8 cellular contexts compared by ENCODE assay signal in genomic region chr5:52725065-52725746, GRCh38.
DNase-seq lines count a peak whose midpoint lies in the region; ATAC-seq and TF ChIP-seq lines count a peak whose summit lies in the region.

No MANE protein-coding gene starts in this region.

- no peaks in the 10 kb centered on the region for H3K9me3 ChIP-seq in OCI-LY3 (ENCODE audit: insufficient read depth, low read length)
- H3K9me3 ChIP-seq in trophoblast cell (ENCODE audit: insufficient read depth, low read depth, low read length): no peaks in the 10 kb centered on the region

- H4K8ac ChIP-seq in trophoblast cell (ENCODE audit: low read depth, low read length): no peak overlapping the region

- H2AFZ ChIP-seq in OCI-LY3 (ENCODE audit: low read depth, low read length) (peak overlapping the region; percentile 91), trophoblast cell (ENCODE audit: insufficient read depth, low read length, poor library complexity) (no peak overlapping the region)

- H3K36me3 Mint-ChIP-seq in activated naive CD8-positive, alpha-beta T cell treated with anti-CD3 and anti-CD28 coated beads, Interleukin-2, amount 50 U/mL, for 24 hours (ENCODE audit: low read depth): no peaks in the 10 kb centered on the region

- ATAC-seq in GM18505 (IDR thresholded peaks at IDR 0.05; ENCODE audit: unreplicated experiment) (peak; percentile 98), HG02870 (IDR thresholded peaks at IDR 0.05; ENCODE audit: unreplicated experiment) (peak; percentile 83), GM19035 (IDR thresholded peaks at IDR 0.05; ENCODE audit: unreplicated experiment) (no peak)
- ATAC-seq in activated naive CD8-positive, alpha-beta T cell treated with anti-CD3 and anti-CD28 coated beads, Interleukin-2, amount 50 U/mL, for 24 hours: peak; percentile 93

- H3K4me1 ChIP-seq in OCI-LY3 (ENCODE audit: low read length) (0 out of 2 replicates have a peak, but pooled peaks cover 3% of the 10 kb centered on the region), trophoblast cell (ENCODE audit: control insufficient read depth in 1 of 2, insufficient read depth in 2 of 2, low read length in 2 of 2) (peaks cover 5 to 8% of the 10 kb centered on the region in 2 experiments)

- H3K27ac ChIP-seq in OCI-LY3 (ENCODE audit: low read length) (no peak overlapping the region), trophoblast cell (ENCODE audit: low read depth, low read length) (peak overlapping the region; percentile 61)

- H2BK120ac ChIP-seq in trophoblast cell (ENCODE audit: insufficient read depth, low read length, poor library complexity): no peak overlapping the region

- no peak for TF ChIP-seq POLR2A in GM18505 (IDR thresholded peaks at IDR 0.05; ENCODE audit: borderline replicate concordance, extremely low read depth, insufficient read depth, insufficient read length)

- H3K27ac Mint-ChIP-seq in activated naive CD8-positive, alpha-beta T cell treated with anti-CD3 and anti-CD28 coated beads, Interleukin-2, amount 50 U/mL, for 24 hours: peak overlapping the region; percentile 25

- no CpG with 5 or more reads among the region's 6 CpGs for WGBS in trophoblast cell (ENCODE audit: extremely low coverage, insufficient coverage, insufficient read length)

- no peaks in the 10 kb centered on the region for H4K20me1 ChIP-seq in OCI-LY3 (ENCODE audit: insufficient read depth, low read length)

- no peak overlapping the region for H3K23ac ChIP-seq in trophoblast cell (ENCODE audit: low read length)

- no peak overlapping the region for H3K4me3 ChIP-seq in OCI-LY3 (ENCODE audit: low read length)
- no peak overlapping the region for H3K4me3 ChIP-seq in trophoblast cell (ENCODE audit: low read depth, low read length)

- H3K4me1 Mint-ChIP-seq in activated naive CD8-positive, alpha-beta T cell treated with anti-CD3 and anti-CD28 coated beads, Interleukin-2, amount 50 U/mL, for 24 hours: peaks cover 44% of the 10 kb centered on the region

- no peak overlapping the region for H4K12ac ChIP-seq in trophoblast cell (ENCODE audit: low read depth, low read length)

- H2AK5ac ChIP-seq in trophoblast cell (ENCODE audit: low read length): no peak overlapping the region

- no peak overlapping the region for H3K18ac ChIP-seq in trophoblast cell (ENCODE audit: low read length)

- TF ChIP-seq CTCF in OCI-LY3 (IDR thresholded peaks at IDR 0.05; ENCODE audit: low read depth, low read length): no peak

- peaks cover 8% of the 10 kb centered on the region for H3K9me3 Mint-ChIP-seq in activated naive CD8-positive, alpha-beta T cell treated with anti-CD3 and anti-CD28 coated beads, Interleukin-2, amount 50 U/mL, for 24 hours

- DNase-seq in activated naive CD8-positive, alpha-beta T cell treated with anti-CD3 and anti-CD28 coated beads, Interleukin-2, amount 50 U/mL, for 24 hours: peak; percentile 29
- peak; percentile 37 to 58 for DNase-seq in trophoblast cell
- DNase-seq in SHP77 (lab: John Stamatoyannopoulos, UW): no peak
- DNase-seq in NCI-H2171 (lab: John Stamatoyannopoulos, UW): no peak

- no peak overlapping the region for H3K14ac ChIP-seq in trophoblast cell (ENCODE audit: low read length)

- no peak overlapping the region for H3K4me3 Mint-ChIP-seq in activated naive CD8-positive, alpha-beta T cell treated with anti-CD3 and anti-CD28 coated beads, Interleukin-2, amount 50 U/mL, for 24 hours

- H3K27me3 Mint-ChIP-seq in activated naive CD8-positive, alpha-beta T cell treated with anti-CD3 and anti-CD28 coated beads, Interleukin-2, amount 50 U/mL, for 24 hours: no peaks in the 10 kb centered on the region

- peak overlapping the region; percentile 43 for H4K91ac ChIP-seq in trophoblast cell (ENCODE audit: low read depth, low read length)

- H3K79me2 ChIP-seq in OCI-LY3 (ENCODE audit: low read length) (no peaks in the 10 kb centered on the region), trophoblast cell (ENCODE audit: control insufficient read depth, insufficient read depth, low read length, poor library complexity) (no peaks in the 10 kb centered on the region)

- H3K4ac ChIP-seq in trophoblast cell (ENCODE audit: low read depth, low read length): no peak overlapping the region

- no peak overlapping the region for H2BK12ac ChIP-seq in trophoblast cell (ENCODE audit: low read length)

- no peaks in the 10 kb centered on the region for H3K36me3 ChIP-seq in OCI-LY3 (replicated peaks; ENCODE audit: low read depth, low read length)
- H3K36me3 ChIP-seq in trophoblast cell (ENCODE audit: control insufficient read depth in 1 of 2, insufficient read depth in 2 of 2, low read length in 2 of 2): no peaks in the 10 kb centered on the region

- H2BK5ac ChIP-seq in trophoblast cell (ENCODE audit: low read depth, low read length, poor library complexity): peak overlapping the region; percentile 63

- H3K79me1 ChIP-seq in trophoblast cell (ENCODE audit: low read length): peaks cover 6% of the 10 kb centered on the region

- H3K4me2 ChIP-seq in OCI-LY3 (ENCODE audit: low read length): 0 out of 2 replicates have a peak overlapping the region, but pooled peaks have one; percentile 11
- no peak overlapping the region for H3K4me2 ChIP-seq in trophoblast cell (ENCODE audit: low read length)

- no peaks in the 10 kb centered on the region for H3K27me3 ChIP-seq in OCI-LY3 (ENCODE audit: low read depth, low read length)
- no peaks in the 10 kb centered on the region for H3K27me3 ChIP-seq in trophoblast cell (ENCODE audit: insufficient read depth, low read length)

- H3K9ac ChIP-seq in OCI-LY3 (ENCODE audit: low read length): no peak overlapping the region
- H3K9ac ChIP-seq in trophoblast cell (ENCODE audit: low read length): no peak overlapping the region

Comparison
In these comparisons a context has a peak if more than half of its experiments do, and no peak if none do; other contexts are left out.
1. DNase-seq: peak in activated naive CD8-positive, alpha-beta T cell treated with anti-CD3 and anti-CD28 coated beads, Interleukin-2, amount 50 U/mL, for 24 hours (single experiment) and trophoblast cell (2 of 2); none in SHP77 (0 of 2) and NCI-H2171 (single experiment).